32 cellular contexts compared by ENCODE assay signal in genomic region chr1:162300057-162300917, GRCh38.
A peak's percentile ranks its signal among the peaks of the same experiment; 100 is the strongest.
DNase-seq lines count a peak whose midpoint lies in the region; ATAC-seq and FAIRE-seq lines count a peak whose summit lies in the region.
"Had no signal": no experiment of that assay in that cellular context is flagged by ENCODE, and none has a peak within 500 bp of the region (broad histone marks: within the 10 kb centered on the region; RNA-seq: fewer than 3 reads in every experiment).

No MANE protein-coding gene starts in this region.

- H3K4me3 ChIP-seq in HUES64 (ENCODE audit: low read length) = no peak overlapping the region
- no peak overlapping the region for H3K4me3 ChIP-seq in small intestine (ENCODE audit: low read depth in 1 of 2, low read length in 2 of 2)
- H3K4me3 ChIP-seq: adrenal gland, body of pancreas, gastrocnemius medialis, pancreas, spleen, upper lobe of left lung had no signal

- peaks cover 44 to 61% of the 10 kb centered on the region in 2 donors for H3K27me3 Mint-ChIP-seq in effector memory CD8-positive, alpha-beta T cell

- no peak overlapping the region for H3K9ac ChIP-seq in HUES64 (ENCODE audit: low read depth, low read length)

- peaks cover 15% of the 10 kb centered on the region for H3K4me1 ChIP-seq in HUES64 (ENCODE audit: insufficient read depth, low read length)
- no peaks in the 10 kb centered on the region for H3K4me1 ChIP-seq in small intestine (ENCODE audit: control insufficient read depth in 2 of 2, insufficient read depth in 1 of 2, low read depth in 1 of 2, low read length in 1 of 2)
- H3K4me1 ChIP-seq: adrenal gland, BE2C, body of pancreas, gastrocnemius medialis, spleen had no signal

- 53% methylated on average over 7 of the region's 8 CpGs for WGBS in HUES64
- WGBS in small intestine, 3 donors = 74 to 85% (median 77%) methylated on average over 8 of the region's 8 CpGs

- FAIRE-seq in small intestine (lab: Jason Lieb, UNC) = no peak
- FAIRE-seq: G401.6, islet of Langerhans, pancreas, RCC 7860 had no signal

- H3K36me3 Mint-ChIP-seq in effector memory CD8-positive, alpha-beta T cell (ENCODE audit: insufficient read depth) = no peaks in the 10 kb centered on the region
- H3K36me3 Mint-ChIP-seq: activated CD8-positive, alpha-beta memory T cell treated with anti-CD3 and anti-CD28 coated beads, Interleukin-2, amount 10 ng/mL, durations not matched to agents 7 days and 5 days; natural killer cell treated with Interleukin-12 subunit alpha and Interleukin-12 subunit beta and Interleukin-15 and Interleukin-18, amount 100 ng/mL, for 72 hours had no signal

- H3K9me3 ChIP-seq in HUES64 (ENCODE audit: insufficient read depth, low read depth, low read length) = no peaks in the 10 kb centered on the region
- no peaks in the 10 kb centered on the region for H3K9me3 ChIP-seq in small intestine (ENCODE audit: control insufficient read depth, low read depth)
- H3K9me3 ChIP-seq: adrenal gland, BE2C, body of pancreas, gastrocnemius medialis, pancreas, upper lobe of left lung had no signal

- no peaks in the 10 kb centered on the region for H3K36me3 ChIP-seq in HUES64 (ENCODE audit: insufficient read depth, low read length)
- no peaks in the 10 kb centered on the region for H3K36me3 ChIP-seq in small intestine (ENCODE audit: control insufficient read depth in 2 of 2, insufficient read depth in 2 of 2, low read length in 2 of 2)
- H3K36me3 ChIP-seq: adrenal gland, BE2C, gastrocnemius medialis, pancreas, spleen, upper lobe of left lung had no signal

- H3K27ac Mint-ChIP-seq in effector memory CD8-positive, alpha-beta T cell = no peak overlapping the region
- H3K27ac Mint-ChIP-seq: activated CD4-positive, alpha-beta T cell treated with anti-CD3 and anti-CD28 coated beads, Interleukin-2, amount 10 ng/mL, durations not matched to agents 7 days and 5 days; activated CD8-positive, alpha-beta memory T cell treated with anti-CD3 and anti-CD28 coated beads, Interleukin-2, amount 10 ng/mL, durations not matched to agents 7 days and 5 days; activated T-cell treated with anti-CD3 and anti-CD28 coated beads, Interleukin-2, amount 50 U/mL, for 72 hours; HFFc6; natural killer cell treated with Interleukin-12 subunit alpha and Interleukin-12 subunit beta and Interleukin-15 and Interleukin-18, amount 100 ng/mL, for 72 hours had no signal

- peaks cover 0 to 4% of the 10 kb centered on the region in 2 donors for H3K9me3 Mint-ChIP-seq in effector memory CD8-positive, alpha-beta T cell
- H3K9me3 Mint-ChIP-seq: activated CD4-positive, alpha-beta T cell treated with anti-CD3 and anti-CD28 coated beads, Interleukin-2, amount 10 ng/mL, durations not matched to agents 7 days and 5 days; activated T-cell treated with anti-CD3 and anti-CD28 coated beads, Interleukin-2, amount 50 U/mL, for 72 hours; HFFc6; natural killer cell treated with Interleukin-12 subunit alpha and Interleukin-12 subunit beta and Interleukin-15 and Interleukin-18, amount 100 ng/mL, for 72 hours had no signal

- H3K4me3 Mint-ChIP-seq in effector memory CD8-positive, alpha-beta T cell = no peak overlapping the region
- H3K4me3 Mint-ChIP-seq: activated CD4-positive, alpha-beta T cell treated with anti-CD3 and anti-CD28 coated beads, Interleukin-2, amount 10 ng/mL, durations not matched to agents 7 days and 5 days; activated CD8-positive, alpha-beta memory T cell treated with anti-CD3 and anti-CD28 coated beads, Interleukin-2, amount 10 ng/mL, durations not matched to agents 7 days and 5 days; activated T-cell treated with anti-CD3 and anti-CD28 coated beads, Interleukin-2, amount 50 U/mL, for 72 hours; HFFc6; natural killer cell treated with Interleukin-12 subunit alpha and Interleukin-12 subunit beta and Interleukin-15 and Interleukin-18, amount 100 ng/mL, for 72 hours had no signal

- ATAC-seq in effector memory CD8-positive, alpha-beta T cell (replicated peaks) = no peak
- ATAC-seq: activated CD8-positive, alpha-beta memory T cell treated with anti-CD3 and anti-CD28 coated beads, Interleukin-2, amount 10 ng/mL, durations not matched to agents 7 days and 5 days; activated T-cell treated with anti-CD3 and anti-CD28 coated beads, Interleukin-2, amount 50 U/mL, for 72 hours; body of pancreas; gastrocnemius medialis; left ventricle myocardium superior; natural killer cell treated with Interleukin-12 subunit alpha and Interleukin-12 subunit beta and Interleukin-15 and Interleukin-18, amount 100 ng/mL, for 72 hours; pancreas had no signal

- H3K27ac ChIP-seq in HUES64 (ENCODE audit: low read depth, low read length) = peak overlapping the region; percentile 40; the same call in 1 of the 2 replicates
- H3K27ac ChIP-seq in small intestine (ENCODE audit: low read depth in 1 of 2, low read length in 1 of 2) = no peak overlapping the region
- H3K27ac ChIP-seq in substantia nigra (ENCODE audit: low read depth, low read length, poor library complexity, severe bottlenecking) = no peak overlapping the region
- H3K27ac ChIP-seq: adrenal gland, body of pancreas, gastrocnemius medialis, pancreas, spleen, upper lobe of left lung had no signal

- DNase-seq in DMS79 (lab: John Stamatoyannopoulos, UW) = peak; percentile 97
- DNase-seq in NCI-H69 (lab: John Stamatoyannopoulos, UW) = peak; percentile 38
- DNase-seq in iPS-NIHi7 (ENCODE audit: extremely low spot score) = peak; percentile 46
- DNase-seq in small intestine = no peak
- DNase-seq in substantia nigra (lab: John Stamatoyannopoulos, UW) = no peak
- DNase-seq in activated T-cell treated with anti-CD3 and anti-CD28 coated beads, Interleukin-2, amount 50 U/mL, for 1 hour = no peak
- DNase-seq in effector memory CD8-positive, alpha-beta T cell = no peak
- DNase-seq: ACHN; activated CD4-positive, alpha-beta T cell treated with anti-CD3 and anti-CD28 coated beads, Interleukin-2, amount 10 ng/mL, durations not matched to agents 7 days and 5 days; activated CD8-positive, alpha-beta memory T cell treated with anti-CD3 and anti-CD28 coated beads, Interleukin-2, amount 10 ng/mL, durations not matched to agents 7 days and 5 days; activated naive CD4-positive, alpha-beta T cell treated with Interleukin-2 at 50 U/mL for 16 hours; activated T-cell treated with anti-CD3 and anti-CD28 coated beads, Interleukin-2, amount 50 U/mL, for 72 hours; adrenal gland; BE2C; body of pancreas; cerebellar nuclear complex; DMS153; gastrocnemius medialis; HFFc6; hippocampal formation; Karpas-422; left ventricle myocardium superior; pancreas; SIG-M5; spleen; T1000 had no signal

- H3K4me1 Mint-ChIP-seq in effector memory CD8-positive, alpha-beta T cell (ENCODE audit: low read depth in 2 of 2) = no peaks in the 10 kb centered on the region
- H3K4me1 Mint-ChIP-seq: activated CD4-positive, alpha-beta T cell treated with anti-CD3 and anti-CD28 coated beads, Interleukin-2, amount 10 ng/mL, durations not matched to agents 7 days and 5 days; activated CD8-positive, alpha-beta memory T cell treated with anti-CD3 and anti-CD28 coated beads, Interleukin-2, amount 10 ng/mL, durations not matched to agents 7 days and 5 days had no signal

- H3K27me3 ChIP-seq in HUES64 (ENCODE audit: insufficient read depth, low read length) (no peaks in the 10 kb centered on the region), small intestine (ENCODE audit: control insufficient read depth in 2 of 2, insufficient read depth in 2 of 2, low read length in 2 of 2) (peaks cover 0 to 4% of the 10 kb centered on the region in 2 donors)
- H3K27me3 ChIP-seq: adrenal gland, BE2C, body of pancreas, gastrocnemius medialis, pancreas, upper lobe of left lung had no signal

Comparison
In these comparisons a context has a peak if more than half of its experiments do, and no peak if none do; other contexts are left out.
1. DNase-seq: peak in DMS79 (single experiment), NCI-H69 (single experiment) and iPS-NIHi7 (single experiment); none in small intestine (single experiment), substantia nigra (0 of 49), activated T-cell treated with anti-CD3 and anti-CD28 coated beads, Interleukin-2, amount 50 U/mL, for 1 hour (single experiment) and effector memory CD8-positive, alpha-beta T cell (0 of 3).